Comparison of ENCODE assay signal across 30 cellular contexts in the genomic region with DNA sequence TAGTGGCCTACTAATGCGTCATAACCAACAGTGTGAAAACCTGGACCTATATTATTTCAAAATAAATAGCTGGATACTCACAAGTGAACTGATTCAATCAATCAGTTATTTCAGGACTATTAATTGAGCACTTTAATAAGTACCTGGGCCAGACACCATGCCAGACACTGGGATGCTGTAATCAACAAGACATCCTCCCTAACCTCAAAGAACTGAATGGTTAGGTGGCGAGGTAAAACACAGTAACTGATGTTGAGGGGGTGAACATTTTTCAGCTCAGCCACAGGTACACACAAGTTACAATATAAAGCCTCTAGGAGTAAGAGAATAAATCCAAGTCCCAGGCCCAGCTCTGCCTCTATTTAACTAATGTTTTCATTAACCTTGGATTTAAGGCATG. TPM values are rescaled to one million over a fixed set of nuclear protein-coding genes. Genes with fewer than 3 reads are reported as not detected.
"Had no signal": no experiment of that assay in that cellular context is flagged by ENCODE, and none has a peak within 500 bp of the region (broad histone marks: within the 10 kb centered on the region; RNA-seq: fewer than 3 reads in every experiment).

No MANE protein-coding gene starts in this region.

- H3K4me3 Mint-ChIP-seq: naive thymus-derived CD4-positive, alpha-beta T cell; natural killer cell treated with Interleukin-12 subunit alpha and Interleukin-12 subunit beta and Interleukin-15 and Interleukin-18, amount 100 ng/mL, for 72 hours; nephron progenitor cell; neural crest cell; stimulated activated effector memory CD8-positive, alpha-beta T cell treated with anti-CD3 and anti-CD28 coated beads, Interleukin-12 subunit alpha, Interleukin-12 subunit beta, amount 100 ng/mL, for 72 hours; stimulated activated naive B cell treated with anti-CD40 and anti-IgM and Interleukin-4, amounts not matched to agents 10 μg/mL and 1 μg/mL and 100 μg/mL, for 72 hours; stimulated activated naive CD8-positive, alpha-beta T cell treated with anti-CD3 and anti-CD28 coated beads, Interleukin-15, Interleukin-2, amounts not matched to agents 100 ng/mL and 50 ng/mL, for 24 hours had no signal

- H3K9ac ChIP-seq: parathyroid adenoma had no signal

- H2AFZ ChIP-seq: parathyroid adenoma had no signal

- H3K27me3 ChIP-seq: neutrophil, ovary, right lobe of liver, sigmoid colon, stomach, thyroid gland, tibial nerve, upper lobe of left lung, uterus had no signal

- H3K27me3 Mint-ChIP-seq: natural killer cell treated with Interleukin-12 subunit alpha and Interleukin-12 subunit beta and Interleukin-15 and Interleukin-18, amount 100 ng/mL, for 72 hours; progenitor cell of endocrine pancreas; stimulated activated naive B cell treated with anti-CD40 and anti-IgM and Interleukin-4, amounts not matched to agents 10 μg/mL and 1 μg/mL and 100 μg/mL, for 72 hours; stimulated activated naive CD8-positive, alpha-beta T cell treated with anti-CD3 and anti-CD28 coated beads, Interleukin-15, Interleukin-2, amounts not matched to agents 100 ng/mL and 50 ng/mL, for 24 hours had no signal

- H3K79me2 ChIP-seq: parathyroid adenoma had no signal

- H3K36me3 ChIP-seq: neutrophil, ovary, right lobe of liver, sigmoid colon, stomach, thoracic aorta, thyroid gland, tibial nerve, upper lobe of left lung, uterus had no signal

- H3K9me3 Mint-ChIP-seq: natural killer cell treated with Interleukin-12 subunit alpha and Interleukin-12 subunit beta and Interleukin-15 and Interleukin-18, amount 100 ng/mL, for 72 hours; nephron progenitor cell; neural crest cell had no signal

- H3K4me3 ChIP-seq: ovary, psoas muscle, right lobe of liver, sigmoid colon, stomach, thoracic aorta, thyroid gland, tibial nerve, upper lobe of left lung, uterus had no signal

- H3K9me3 ChIP-seq: neutrophil, ovary, psoas muscle, right lobe of liver, sigmoid colon, stomach, thoracic aorta, thyroid gland, tibial nerve, upper lobe of left lung, uterus had no signal

- DNase-seq: naive thymus-derived CD4-positive, alpha-beta T cell; nephron progenitor cell; nucleus accumbens; ovary; posterior cingulate gyrus; psoas muscle; right cardiac atrium; right lobe of liver; sigmoid colon; small intestine; stimulated activated CD4-positive, alpha-beta T cell treated with anti-CD3 and anti-CD28 coated beads, Interleukin-15, amount 100 ng/mL, for 24 hours; stimulated activated CD4-positive, alpha-beta T cell treated with anti-CD3 and anti-CD28 coated beads, Interleukin-2, amount 100 ng/mL, for 24 hours; stimulated activated CD4-positive, alpha-beta T cell treated with anti-CD3 and anti-CD28 coated beads, Interleukin-2, amount 100 ng/mL, for 48 hours; stimulated activated CD4-positive, alpha-beta T cell treated with anti-CD3 and anti-CD28 coated beads, Interleukin-4, amount 100 ng/mL, for 24 hours; stimulated activated naive B cell treated with anti-CD40 and anti-IgM and Interleukin-4, amounts not matched to agents 10 μg/mL and 1 μg/mL and 100 μg/mL, for 72 hours; stimulated activated naive CD4-positive, alpha-beta T cell treated with Interleukin-2 at 50 U/mL for 16 hours; stomach; thyroid gland; trophoblast cell; upper lobe of left lung; uterus had no signal

- H3K4me1 ChIP-seq: parathyroid adenoma, psoas muscle, right lobe of liver, sigmoid colon, upper lobe of left lung, uterus had no signal

- H3K36me3 Mint-ChIP-seq: naive thymus-derived CD4-positive, alpha-beta T cell; natural killer cell treated with Interleukin-12 subunit alpha and Interleukin-12 subunit beta and Interleukin-15 and Interleukin-18, amount 100 ng/mL, for 72 hours; stimulated activated effector memory CD8-positive, alpha-beta T cell treated with anti-CD3 and anti-CD28 coated beads, Interleukin-12 subunit alpha, Interleukin-12 subunit beta, amount 100 ng/mL, for 72 hours; stimulated activated naive B cell treated with anti-CD40 and anti-IgM and Interleukin-4, amounts not matched to agents 10 μg/mL and 1 μg/mL and 100 μg/mL, for 72 hours had no signal

- H3K27ac ChIP-seq: neutrophil, ovary, parathyroid adenoma, psoas muscle, right lobe of liver, sigmoid colon, stomach, thoracic aorta, thyroid gland, tibial nerve, upper lobe of left lung, uterus had no signal

- H3K4me1 Mint-ChIP-seq: naive thymus-derived CD4-positive, alpha-beta T cell; stimulated activated effector memory CD8-positive, alpha-beta T cell treated with anti-CD3 and anti-CD28 coated beads, Interleukin-12 subunit alpha, Interleukin-12 subunit beta, amount 100 ng/mL, for 72 hours; stimulated activated naive B cell treated with anti-CD40 and anti-IgM and Interleukin-4, amounts not matched to agents 10 μg/mL and 1 μg/mL and 100 μg/mL, for 72 hours had no signal

- H3K27ac Mint-ChIP-seq: naive thymus-derived CD4-positive, alpha-beta T cell; natural killer cell treated with Interleukin-12 subunit alpha and Interleukin-12 subunit beta and Interleukin-15 and Interleukin-18, amount 100 ng/mL, for 72 hours; nephron progenitor cell; stimulated activated effector memory CD8-positive, alpha-beta T cell treated with anti-CD3 and anti-CD28 coated beads, Interleukin-12 subunit alpha, Interleukin-12 subunit beta, amount 100 ng/mL, for 72 hours; stimulated activated naive B cell treated with anti-CD40 and anti-IgM and Interleukin-4, amounts not matched to agents 10 μg/mL and 1 μg/mL and 100 μg/mL, for 72 hours; stimulated activated naive CD8-positive, alpha-beta T cell treated with anti-CD3 and anti-CD28 coated beads, Interleukin-15, Interleukin-2, amounts not matched to agents 100 ng/mL and 50 ng/mL, for 24 hours had no signal

- ATAC-seq: naive thymus-derived CD4-positive, alpha-beta T cell; natural killer cell treated with Interleukin-12 subunit alpha and Interleukin-12 subunit beta and Interleukin-15 and Interleukin-18, amount 100 ng/mL, for 72 hours; psoas muscle; right cardiac atrium; right lobe of liver; stimulated activated effector memory CD8-positive, alpha-beta T cell treated with anti-CD3 and anti-CD28 coated beads, Interleukin-12 subunit alpha, Interleukin-12 subunit beta, amount 100 ng/mL, for 72 hours; stimulated activated naive B cell treated with anti-CD40 and anti-IgM and Interleukin-4, amounts not matched to agents 10 μg/mL and 1 μg/mL and 100 μg/mL, for 72 hours had no signal

RNA-seq across cellular contexts. Expression of a gene that starts 24.0 kb away (rescaled TPM):
- total RNA-seq: naive thymus-derived CD4-positive, alpha-beta T cell; natural killer cell treated with Interleukin-12 subunit alpha and Interleukin-12 subunit beta and Interleukin-15 and Interleukin-18, amount 100 ng/mL, for 72 hours had no signal
- polyA plus RNA-seq: naive thymus-derived CD4-positive, alpha-beta T cell had no signal
